ENCODE assay signal across 9 cellular contexts in genomic region chr1:66275601-66276023, GRCh38.
DNase-seq lines count a peak whose midpoint lies in the region; ATAC-seq and TF ChIP-seq lines count a peak whose summit lies in the region.
"Had no signal": no experiment of that assay in that cellular context is flagged by ENCODE, and none has a peak within 500 bp of the region (broad histone marks: within the 10 kb centered on the region; RNA-seq: fewer than 3 reads in every experiment).

No MANE protein-coding gene starts in this region.

- no peak for DNase-seq in MM.1S
- DNase-seq in central memory CD8-positive, alpha-beta T cell (ENCODE audit: low spot score in 2 of 2): no peak
- DNase-seq in natural killer cell: no peak
- no peak for DNase-seq in NCI-H2171 (lab: John Stamatoyannopoulos, UW)
- DNase-seq: NCI-H510A treated with DMSO at 0.1 percent for 48 hours had no signal

- no peaks in the 10 kb centered on the region for H4K20me1 ChIP-seq in BLaER1 treated with 17β-estradiol and CSF1 and Interleukin-3, amounts not matched to agents 10 nM and 100 nM
- H4K20me1 ChIP-seq in MM.1S (ENCODE audit: insufficient read depth, low read length): no peaks in the 10 kb centered on the region

- peak overlapping the region; percentile 93 for H3K27ac Mint-ChIP-seq in central memory CD8-positive, alpha-beta T cell (ENCODE audit: low read depth)
- peak overlapping the region; percentile 64 to 74 for H3K27ac Mint-ChIP-seq in natural killer cell

- H3K36me3 ChIP-seq in BLaER1 treated with 17β-estradiol and CSF1 and Interleukin-3, amounts not matched to agents 10 nM and 100 nM: no peaks in the 10 kb centered on the region
- no peaks in the 10 kb centered on the region for H3K36me3 ChIP-seq in MM.1S (replicated peaks; ENCODE audit: insufficient read depth, low read length)

- no peaks in the 10 kb centered on the region for H3K9me3 Mint-ChIP-seq in central memory CD8-positive, alpha-beta T cell
- H3K9me3 Mint-ChIP-seq in natural killer cell: no peaks in the 10 kb centered on the region

- no peak for ATAC-seq in central memory CD8-positive, alpha-beta T cell (replicated peaks; ENCODE audit: extremely low read depth, poor library complexity, severe bottlenecking)
- no peak for ATAC-seq in natural killer cell
- no peak for ATAC-seq in GM21619 (IDR thresholded peaks at IDR 0.05; ENCODE audit: unreplicated experiment)
- no peak for ATAC-seq in HG03095 (IDR thresholded peaks at IDR 0.05; ENCODE audit: unreplicated experiment)
- ATAC-seq in HG03108 (IDR thresholded peaks at IDR 0.05; ENCODE audit: unreplicated experiment): no peak

- peaks cover 17 to 89% (median 40%) of the 10 kb centered on the region in 10 experiments; a peak in 18 of 20 replicates for H3K4me1 ChIP-seq in BLaER1 treated with 17β-estradiol and CSF1 and Interleukin-3, amounts not matched to agents 10 nM and 100 nM
- H3K4me1 ChIP-seq in MM.1S (ENCODE audit: low read length): peaks cover 85% of the 10 kb centered on the region

- H3K9ac ChIP-seq in BLaER1 treated with 17β-estradiol and CSF1 and Interleukin-3, amounts not matched to agents 10 nM and 100 nM: peak overlapping the region in 3 of 11 experiments; percentile 15 to 73 (median 45); a peak in 4 of 22 replicates
- peak overlapping the region; percentile 53 for H3K9ac ChIP-seq in MM.1S (ENCODE audit: low read length)

- no peak overlapping the region for H3K4me3 ChIP-seq in BLaER1 treated with 17β-estradiol and CSF1 and Interleukin-3, amounts not matched to agents 10 nM and 100 nM
- H3K4me3 ChIP-seq in MM.1S (ENCODE audit: low read length): no peak overlapping the region

- H3K9me2 ChIP-seq in MM.1S (replicated peaks; ENCODE audit: insufficient read depth, low read length): no peaks in the 10 kb centered on the region

- no peak overlapping the region for H2AFZ ChIP-seq in MM.1S (ENCODE audit: low read length)

- peak overlapping the region in 10 of 11 experiments; percentile 9 to 87 (median 41); a peak in 19 of 22 replicates for H3K4me2 ChIP-seq in BLaER1 treated with 17β-estradiol and CSF1 and Interleukin-3, amounts not matched to agents 10 nM and 100 nM
- H3K4me2 ChIP-seq in MM.1S (ENCODE audit: low read depth, low read length): peak overlapping the region; percentile 56

- H3K27me3 ChIP-seq in BLaER1 treated with 17β-estradiol and CSF1 and Interleukin-3, amounts not matched to agents 10 nM and 100 nM: no peaks in the 10 kb centered on the region
- H3K27me3 ChIP-seq in MM.1S (replicated peaks; ENCODE audit: insufficient read depth, low read length): no peaks in the 10 kb centered on the region

- TF ChIP-seq CTCF in MM.1S (IDR thresholded peaks at IDR 0.05; ENCODE audit: low read length) (no peak), natural killer cell (IDR thresholded peaks at IDR 0.05) (no peak)

- H3F3A ChIP-seq in MM.1S (ENCODE audit: insufficient read depth, low read length): peaks cover 50% of the 10 kb centered on the region

- H3K27ac ChIP-seq in BLaER1 treated with 17β-estradiol and CSF1 and Interleukin-3, amounts not matched to agents 10 nM and 100 nM: peak overlapping the region in 5 of 11 experiments; percentile 8 to 83 (median 49); a peak in 8 of 22 replicates
- H3K27ac ChIP-seq in MM.1S (ENCODE audit: low read length): peak overlapping the region; percentile 88

- peak overlapping the region; percentile 76 for H3K4me3 Mint-ChIP-seq in central memory CD8-positive, alpha-beta T cell
- peak overlapping the region; percentile 74 for H3K4me3 Mint-ChIP-seq in natural killer cell

- H3K36me3 Mint-ChIP-seq in central memory CD8-positive, alpha-beta T cell (ENCODE audit: insufficient read depth): peaks cover 4% of the 10 kb centered on the region
- H3K36me3 Mint-ChIP-seq in natural killer cell: no peaks in the 10 kb centered on the region

- H3K9me3 ChIP-seq in BLaER1 treated with 17β-estradiol and CSF1 and Interleukin-3, amounts not matched to agents 10 nM and 100 nM (replicated peaks in 1 of 11): no peaks in the 10 kb centered on the region
- no peaks in the 10 kb centered on the region for H3K9me3 ChIP-seq in MM.1S (replicated peaks; ENCODE audit: insufficient read depth, low read length)

- intact Hi-C loops in natural killer cell (cut with micrococcal nuclease): loop anchor here (5.0 kb wide), 1 partner anchor 57 kb away; no protein-coding TSS in a partner anchor

- no peaks in the 10 kb centered on the region for H3K27me3 Mint-ChIP-seq in central memory CD8-positive, alpha-beta T cell
- peaks cover 0 to 20% of the 10 kb centered on the region in 2 donors for H3K27me3 Mint-ChIP-seq in natural killer cell (ENCODE audit: low read depth in 2 of 2)

- H3K79me2 ChIP-seq in MM.1S (ENCODE audit: low read length): no peaks in the 10 kb centered on the region

- peaks cover 89% of the 10 kb centered on the region for H3K4me1 Mint-ChIP-seq in central memory CD8-positive, alpha-beta T cell
- H3K4me1 Mint-ChIP-seq in natural killer cell: peaks cover 29 to 31% of the 10 kb centered on the region in 2 donors
